Comparison of ENCODE assay signal across 12 cellular contexts in genomic region chr1:202578565-202578964, GRCh38.
A peak's percentile ranks its signal among the peaks of the same experiment; 100 is the strongest.
DNase-seq lines count a peak whose midpoint lies in the region; ATAC-seq and TF ChIP-seq lines count a peak whose summit lies in the region.
"Had no signal": no experiment of that assay in that cellular context is flagged by ENCODE, and none has a peak within 500 bp of the region (broad histone marks: within the 10 kb centered on the region; RNA-seq: fewer than 3 reads in every experiment).

No MANE protein-coding gene starts in this region.

- peak overlapping the region; percentile 56 for H3K56ac ChIP-seq in mesendoderm (ENCODE audit: low read length)

- no peak overlapping the region for H3K4me2 ChIP-seq in mesendoderm (ENCODE audit: low read length)

- no peak overlapping the region for H2BK5ac ChIP-seq in mesendoderm (ENCODE audit: low read length)

- no peaks in the 10 kb centered on the region for H3K9me3 ChIP-seq in upper lobe of right lung

- no CpG with 5 or more reads among the region's 6 CpGs for WGBS in mesendoderm (ENCODE audit: extremely low coverage, insufficient coverage, low lambda C conversion rate)

- no peaks in the 10 kb centered on the region for H3K79me2 ChIP-seq in mesendoderm (ENCODE audit: control insufficient read depth, insufficient read depth, low read length)

- H3K79me1 ChIP-seq in mesendoderm (ENCODE audit: low read length) = no peaks in the 10 kb centered on the region

- no peak overlapping the region for H2BK120ac ChIP-seq in mesendoderm (ENCODE audit: low read depth, low read length)

- H4K8ac ChIP-seq in mesendoderm (ENCODE audit: low read depth, low read length) = no peak overlapping the region

- H3K4me3 ChIP-seq in mesendoderm (ENCODE audit: low read length) = no peak overlapping the region
- H3K4me3 ChIP-seq in upper lobe of right lung = no peak overlapping the region

- H3K23ac ChIP-seq in mesendoderm (ENCODE audit: low read length) = no peak overlapping the region

- no peak overlapping the region for H3K4ac ChIP-seq in mesendoderm (ENCODE audit: low read depth, low read length)

- H3K18ac ChIP-seq in mesendoderm (ENCODE audit: low read length) = peak overlapping the region; percentile 44

- H4K5ac ChIP-seq in mesendoderm (ENCODE audit: low read length) = no peak overlapping the region

- no peaks in the 10 kb centered on the region for H3K27me3 ChIP-seq in mesendoderm (ENCODE audit: insufficient read depth, low read length, poor library complexity)
- no peaks in the 10 kb centered on the region for H3K27me3 ChIP-seq in upper lobe of right lung

- H3K4me1 ChIP-seq in mesendoderm (ENCODE audit: control insufficient read depth, low read depth, low read length) = peaks cover 17% of the 10 kb centered on the region
- peaks cover 33% of the 10 kb centered on the region for H3K4me1 ChIP-seq in upper lobe of right lung

- H3K27ac ChIP-seq in epithelial cell of prostate (peak overlapping the region; percentile 73), mesendoderm (ENCODE audit: low read depth, low read length) (peak overlapping the region; percentile 35), upper lobe of right lung (no peak overlapping the region)

- H2BK15ac ChIP-seq in mesendoderm (replicated peaks; ENCODE audit: low read depth) = no peak overlapping the region

- ATAC-seq in upper lobe of right lung (peak; percentile 25), GM21619 (IDR thresholded peaks at IDR 0.05; ENCODE audit: unreplicated experiment) (no peak), GM21515 (IDR thresholded peaks at IDR 0.05; ENCODE audit: unreplicated experiment) (no peak)
- ATAC-seq: activated naive CD4-positive, alpha-beta T cell treated with anti-CD3 and anti-CD28 coated beads, Interleukin-2, amount 50 U/mL, for 72 hours had no signal

- DNase-seq in NCI-H524 treated with DMSO at 0.1 percent for 48 hours (lab: John Stamatoyannopoulos, UW) (peak; percentile 48), epithelial cell of prostate (ENCODE audit: low read depth, low spot score) (no peak), mesendoderm (no peak), upper lobe of right lung (no peak), NCI-H1694 (lab: John Stamatoyannopoulos, UW) (no peak)
- DNase-seq: effector CD8-positive, alpha-beta T cell; MM.1S; NCI-H510A treated with DMSO at 0.1 percent for 48 hours; stimulated activated CD4-positive, alpha-beta T cell treated with anti-CD3 and anti-CD28 coated beads, Interleukin-2, amount 100 ng/mL, for 48 hours had no signal

- no peak for TF ChIP-seq CTCF in upper lobe of right lung (IDR thresholded peaks at IDR 0.05)

- H3K36me3 ChIP-seq in mesendoderm (ENCODE audit: control insufficient read depth, insufficient read depth, low read length) (no peaks in the 10 kb centered on the region), upper lobe of right lung (peaks cover 30% of the 10 kb centered on the region)

- peak overlapping the region; percentile 1 for H3K9ac ChIP-seq in mesendoderm (ENCODE audit: low read length)

- intact Hi-C loops in upper lobe of right lung (cut with DNase I) = no loop called here

- H2AK5ac ChIP-seq in mesendoderm (ENCODE audit: low read length) = no peak overlapping the region
